Comparison of ENCODE assay signal across 17 cellular contexts in genomic region chr10:133129151-133129853, GRCh38. TPM values are rescaled to one million over a fixed set of nuclear protein-coding genes. Genes with fewer than 3 reads are reported as not detected.
DNase-seq lines count a peak whose midpoint lies in the region; ATAC-seq and TF ChIP-seq lines count a peak whose summit lies in the region.
"Had no signal": no experiment of that assay in that cellular context is flagged by ENCODE, and none has a peak within 500 bp of the region (broad histone marks: within the 10 kb centered on the region; RNA-seq: fewer than 3 reads in every experiment).

No MANE protein-coding gene starts in this region.

- DNase-seq in left ventricle myocardium superior (peak; percentile 23), left cardiac atrium (no peak), lower lobe of right lung (peak; percentile 41), upper lobe of right lung (peak; percentile 56), DMS53 treated with DMSO at 0.1 percent for 48 hours (lab: John Stamatoyannopoulos, UW; ENCODE audit: unreplicated experiment) (no peak)
- DNase-seq: CD4-positive, CD25-positive, alpha-beta regulatory T cell; DND-41; GM23248; NCI-H1417; NCI-H187 treated with DMSO at 0.1 percent for 48 hours; NCI-H345; NCI-H526 treated with DMSO at 0.1 percent for 48 hours; RPMI8226 had no signal

- TF ChIP-seq CTCF in HEK293 (tag by site-specific recombination; IDR thresholded peaks at IDR 0.05) (no peak), lower lobe of right lung (IDR thresholded peaks at IDR 0.05) (no peak), upper lobe of right lung (IDR thresholded peaks at IDR 0.05) (no peak)

- H3K27ac ChIP-seq in HEK293 (ENCODE audit: extremely low read depth, low read depth, low read length), result no peak overlapping the region
- no peak overlapping the region for H3K27ac ChIP-seq in lower lobe of right lung
- H3K27ac ChIP-seq in upper lobe of right lung, result no peak overlapping the region
- H3K27ac ChIP-seq: GM23248, SJSA1 had no signal

- no peak for ATAC-seq in left ventricle myocardium superior
- ATAC-seq in left cardiac atrium, result no peak
- ATAC-seq in lower lobe of right lung, result no peak
- no peak for ATAC-seq in upper lobe of right lung
- no peak for ATAC-seq in HG03045 (IDR thresholded peaks at IDR 0.05; ENCODE audit: unreplicated experiment)

- no peaks in the 10 kb centered on the region for H3K4me1 ChIP-seq in HEK293 (ENCODE audit: control insufficient read depth, insufficient read depth, low read length)
- H3K4me1 ChIP-seq in lower lobe of right lung, result no peaks in the 10 kb centered on the region
- no peaks in the 10 kb centered on the region for H3K4me1 ChIP-seq in upper lobe of right lung
- H3K4me1 ChIP-seq: SJSA1 had no signal

- POLR2A ChIA-PET in HEK293 (lab: Yijun Ruan, JAX), result no interaction called here

- H3K27me3 ChIP-seq in lower lobe of right lung (ENCODE audit: low read depth), result peaks cover 21% of the 10 kb centered on the region
- peaks cover 23% of the 10 kb centered on the region for H3K27me3 ChIP-seq in upper lobe of right lung
- H3K27me3 ChIP-seq: SJSA1 had no signal

- H3K9me3 ChIP-seq in HEK293 (ENCODE audit: control insufficient read depth, insufficient read depth, low read depth, low read length), result no peaks in the 10 kb centered on the region
- no peaks in the 10 kb centered on the region for H3K9me3 ChIP-seq in lower lobe of right lung
- no peaks in the 10 kb centered on the region for H3K9me3 ChIP-seq in upper lobe of right lung
- H3K9me3 ChIP-seq: SJSA1 had no signal

- H3K4me3 ChIP-seq in HEK293 (ENCODE audit: low read depth, low read length) (no peak overlapping the region), lower lobe of right lung (no peak overlapping the region), upper lobe of right lung (no peak overlapping the region)
- H3K4me3 ChIP-seq: GM23248, SJSA1 had no signal

- H3K36me3 ChIP-seq in HEK293 (ENCODE audit: control insufficient read depth in 2 of 2, insufficient read depth in 1 of 2, low read length in 2 of 2), result no peaks in the 10 kb centered on the region
- H3K36me3 ChIP-seq in lower lobe of right lung, result no peaks in the 10 kb centered on the region
- H3K36me3 ChIP-seq in upper lobe of right lung, result no peaks in the 10 kb centered on the region
- H3K36me3 ChIP-seq: SJSA1 had no signal

- CTCF ChIA-PET in HEK293 (lab: Yijun Ruan, JAX), result no interaction called here

- intact Hi-C loops in left ventricle myocardium superior (cut with micrococcal nuclease) (no loop called here), left cardiac atrium (cut with DNase I) (loop anchor here in 1 of 2 donors (10.0 kb wide), 1 partner anchor 295 kb away; no protein-coding TSS in a partner anchor), lower lobe of right lung (cut with DNase I) (no loop called here), upper lobe of right lung (cut with DNase I) (no loop called here)

TF ChIP-seq in HEK293, 187 proteins besides CTCF, POLR2A, EP300 and RAD21:
- TF ChIP-seq REST (tag by site-specific recombination; IDR thresholded peaks at IDR 0.05), result no peak
- TF ChIP-seq KLF9 (tag by site-specific recombination; IDR thresholded peaks at IDR 0.05; ENCODE audit: low read depth), result peak; percentile 61
- peak; percentile 55 for TF ChIP-seq KLF1 (tag by site-specific recombination; IDR thresholded peaks at IDR 0.05)

RNA-seq across cellular contexts. Expression of gene KNDC1, which starts 30.7 kb away (rescaled TPM):
- total RNA-seq in left ventricle myocardium superior (0.20 TPM), left cardiac atrium (under 1 TPM; 0.34 to 0.50 TPM), lower lobe of right lung (10.3 TPM), upper lobe of right lung (14.3 TPM)
- total RNA-seq: OCI-LY7 had no signal

RNA-seq across cellular contexts. Expression of gene ADGRA1, which starts 41.6 kb away (rescaled TPM):
- not detected for total RNA-seq in left ventricle myocardium superior
- total RNA-seq in left cardiac atrium, result under 1 TPM in 1 of 2 donors, not detected in 1; 0.10 TPM
- total RNA-seq in lower lobe of right lung, result 0.38 TPM
- total RNA-seq in upper lobe of right lung, result not detected
- total RNA-seq: CD4-positive, CD25-positive, alpha-beta regulatory T cell; GM23248; OCI-LY7; SJSA1 had no signal

Comparison
In these comparisons a context has a peak if more than half of its experiments do, and no peak if none do; other contexts are left out.
1. DNase-seq: peak in left ventricle myocardium superior (single experiment), lower lobe of right lung (single experiment) and upper lobe of right lung (single experiment); none in left cardiac atrium (single experiment) and DMS53 treated with DMSO at 0.1 percent for 48 hours (single experiment).